1 cellular context compared by ENCODE assay signal in genomic region chr11:9717040-9717357, GRCh38.
TF ChIP-seq lines count a peak whose summit lies in the region.

No MANE protein-coding gene starts in this region.

TF ChIP-seq in endothelial cell of umbilical vein, 7 proteins besides CTCF, POLR2A, EP300 and RAD21:
- TF ChIP-seq POLR2AphosphoS5 (IDR thresholded peaks at IDR 0.05; ENCODE audit: insufficient read depth, low read depth, low read length) (no peak), EZH2 (IDR thresholded peaks at IDR 0.05; ENCODE audit: borderline replicate concordance, low read depth, low read length, severe bottlenecking) (no peak), GATA2 (IDR thresholded peaks at IDR 0.05; ENCODE audit: insufficient read depth, insufficient read length, low read depth, low read length) (no peak), JUN (IDR thresholded peaks at IDR 0.05; ENCODE audit: borderline replicate concordance, insufficient read depth, insufficient read length, low read depth) (no peak)
- TF ChIP-seq, protein P1, sequence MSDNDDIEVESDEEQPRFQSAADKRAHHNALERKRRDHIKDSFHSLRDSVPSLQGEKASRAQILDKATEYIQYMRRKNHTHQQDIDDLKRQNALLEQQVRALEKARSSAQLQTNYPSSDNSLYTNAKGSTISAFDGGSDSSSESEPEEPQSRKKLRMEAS (IDR thresholded peaks at IDR 0.05; ENCODE audit: insufficient read depth, insufficient read length), result no peak
